Comparison of ENCODE assay signal across 8 cellular contexts in the genomic region with DNA sequence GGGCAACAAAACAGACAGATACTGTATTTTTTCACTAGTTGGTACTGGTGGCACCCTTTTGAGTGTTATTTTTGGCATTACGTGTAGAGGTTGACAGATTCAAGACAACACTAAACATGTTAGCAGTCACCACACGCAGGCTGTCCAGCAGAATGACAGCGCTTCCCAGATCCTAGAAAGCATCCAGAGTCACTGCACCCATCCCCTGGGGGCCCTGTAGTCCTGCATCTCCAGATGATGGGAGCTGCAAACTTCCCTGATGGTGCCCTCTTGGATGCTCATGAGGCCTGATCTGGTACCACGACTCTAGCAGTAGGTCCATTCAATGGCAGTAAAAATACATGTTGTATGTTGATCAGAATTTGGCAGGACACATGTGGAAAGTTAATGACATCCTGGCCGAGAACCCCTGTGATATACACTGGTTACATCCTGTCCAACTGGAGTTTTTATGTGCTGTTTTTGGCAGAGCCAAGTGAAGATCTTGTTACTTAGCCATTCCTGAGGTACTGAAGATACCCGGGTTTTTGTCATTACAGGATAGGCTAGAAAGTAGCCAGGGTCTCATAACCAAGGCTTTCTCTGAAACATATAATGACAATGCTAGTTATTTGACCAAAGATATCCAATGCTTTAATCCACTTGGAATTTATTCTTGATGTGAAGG. TPM values are rescaled to one million over a fixed set of nuclear protein-coding genes. Genes with fewer than 3 reads are reported as not detected.
DNase-seq lines count a peak whose midpoint lies in the region; ATAC-seq and TF ChIP-seq lines count a peak whose summit lies in the region.

No MANE protein-coding gene starts in this region.

- H3K9me3 Mint-ChIP-seq in chondrocyte (ENCODE audit: low read depth) = peaks cover 6% of the 10 kb centered on the region
- peaks cover 0 to 5% (median 3%) of the 10 kb centered on the region in 11 donors for H3K9me3 Mint-ChIP-seq in naive thymus-derived CD4-positive, alpha-beta T cell

- no peak for ATAC-seq in naive thymus-derived CD4-positive, alpha-beta T cell
- ATAC-seq in HG03457 (IDR thresholded peaks at IDR 0.05; ENCODE audit: unreplicated experiment) (no peak), HG03342 (IDR thresholded peaks at IDR 0.05; ENCODE audit: unreplicated experiment) (no peak)

- H3K27me3 Mint-ChIP-seq in chondrocyte (ENCODE audit: low read depth) = no peaks in the 10 kb centered on the region
- H3K27me3 Mint-ChIP-seq in naive thymus-derived CD4-positive, alpha-beta T cell = peaks cover 0 to 37% (median 0%) of the 10 kb centered on the region in 5 donors

- peak overlapping the region; percentile 91 for H3K27ac Mint-ChIP-seq in chondrocyte (ENCODE audit: unreplicated experiment)
- peak overlapping the region in 6 of 9 donors; percentile 7 to 90 (median 70) for H3K27ac Mint-ChIP-seq in naive thymus-derived CD4-positive, alpha-beta T cell

- no peaks in the 10 kb centered on the region for H3K36me3 ChIP-seq in HEK293 (ENCODE audit: control insufficient read depth in 2 of 2, insufficient read depth in 1 of 2, low read length in 2 of 2)
- no peaks in the 10 kb centered on the region for H3K36me3 ChIP-seq in naive thymus-derived CD4-positive, alpha-beta T cell (ENCODE audit: control insufficient read depth in 2 of 3, insufficient read depth in 3 of 3, low read length in 3 of 3)

- H3K4me1 Mint-ChIP-seq in chondrocyte (ENCODE audit: low read depth) = peaks cover 54% of the 10 kb centered on the region
- peaks cover 20 to 52% (median 46%) of the 10 kb centered on the region in 7 donors for H3K4me1 Mint-ChIP-seq in naive thymus-derived CD4-positive, alpha-beta T cell

- H3K9me3 ChIP-seq in AG04450 (ENCODE audit: control insufficient read depth, insufficient read depth, low read length) (peaks cover 4% of the 10 kb centered on the region; the same call in 1 of the 2 replicates), HEK293 (ENCODE audit: control insufficient read depth, insufficient read depth, low read depth, low read length) (no peaks in the 10 kb centered on the region)
- no peaks in the 10 kb centered on the region for H3K9me3 ChIP-seq in naive thymus-derived CD4-positive, alpha-beta T cell (ENCODE audit: control insufficient read depth in 2 of 3, low read length in 3 of 3)

- intact Hi-C loops in naive thymus-derived CD4-positive, alpha-beta T cell (cut with micrococcal nuclease) = loop anchor here (10.0 kb wide), 1 partner anchor 119 kb away; no protein-coding TSS in a partner anchor

- TF ChIP-seq CTCF in AG04450 (IDR thresholded peaks at IDR 0.05; ENCODE audit: low read depth, low read length) = no peak
- 0 out of 2 replicates have a peak, but pooled peaks have one; percentile 21 for TF ChIP-seq CTCF in HEK293 (tag by site-specific recombination; IDR thresholded peaks at IDR 0.05)
- no peak for TF ChIP-seq CTCF in chondrocyte (IDR thresholded peaks at IDR 0.05)

- H3K4me3 ChIP-seq in AG04450 (ENCODE audit: low read depth, low read length) (no peak overlapping the region), HEK293 (ENCODE audit: low read depth, low read length) (no peak overlapping the region)
- no peak overlapping the region for H3K4me3 ChIP-seq in naive thymus-derived CD4-positive, alpha-beta T cell (ENCODE audit: low read length)

- CTCF ChIA-PET in AG04450 (lab: Charles Lee) (interaction anchor here (1.3 kb wide), 1 partner anchor 132 kb away, joined by 4 read pairs; no protein-coding TSS in a partner anchor), HEK293 (lab: Yijun Ruan, JAX) (interaction anchor here (0.7 to 1.8 kb wide), 4 partner anchors 12 to 133 kb away, joined by 3 to 5 read pairs (median 4); no protein-coding TSS in a partner anchor)
- CTCF ChIA-PET in naive thymus-derived CD4-positive, alpha-beta T cell (lab: Charles Lee) = interaction anchor here (0.7 kb wide), 1 partner anchor 386 kb away, joined by 3 read pairs; no protein-coding TSS in a partner anchor

- peaks cover 3% of the 10 kb centered on the region for H3K36me3 Mint-ChIP-seq in chondrocyte (ENCODE audit: low read depth)
- peaks cover 0 to 4% (median 2%) of the 10 kb centered on the region in 5 donors for H3K36me3 Mint-ChIP-seq in naive thymus-derived CD4-positive, alpha-beta T cell

- H3K27ac ChIP-seq in AG04450 (ENCODE audit: low read depth, low read length) (peak overlapping the region; percentile 90), HEK293 (ENCODE audit: extremely low read depth, low read depth, low read length) (no peak overlapping the region)
- H3K27ac ChIP-seq in naive thymus-derived CD4-positive, alpha-beta T cell (ENCODE audit: low read depth, low read length) = peak overlapping the region; percentile 11

- H3K4me3 Mint-ChIP-seq in chondrocyte (ENCODE audit: unreplicated experiment) = no peak overlapping the region
- peak overlapping the region in 9 of 10 donors; percentile 88 to 94 (median 92) for H3K4me3 Mint-ChIP-seq in naive thymus-derived CD4-positive, alpha-beta T cell

- H3K27me3 ChIP-seq in AG04450 (ENCODE audit: control insufficient read depth, insufficient read depth, low read length) = no peaks in the 10 kb centered on the region
- no peaks in the 10 kb centered on the region for H3K27me3 ChIP-seq in naive thymus-derived CD4-positive, alpha-beta T cell (ENCODE audit: control insufficient read depth in 2 of 2, insufficient read depth in 2 of 2, low read length in 2 of 2)

- DNase-seq in AG04450 (ENCODE audit: low read depth, low spot score) = no peak
- DNase-seq in chondrocyte (ENCODE audit: low spot score) = no peak
- no peak for DNase-seq in naive thymus-derived CD4-positive, alpha-beta T cell
- no peak for DNase-seq in NCI-H82 treated with DMSO at 0.1 percent for 48 hours (lab: John Stamatoyannopoulos, UW; ENCODE audit: unreplicated experiment)
- DNase-seq in cerebellar cortex (ENCODE audit: low spot score) = no peak

- POLR2A ChIA-PET in AG04450 (lab: Yijun Ruan, JAX) (no interaction called here), HEK293 (lab: Yijun Ruan, JAX) (interaction anchor here (1.8 to 2.4 kb wide), 2 partner anchors 9 to 20 kb away, joined by 7 to 17 read pairs; no protein-coding TSS in a partner anchor)
- POLR2A ChIA-PET in naive thymus-derived CD4-positive, alpha-beta T cell (lab: Charles Lee) = no interaction called here

- peaks cover 6% of the 10 kb centered on the region for H3K4me1 ChIP-seq in HEK293 (ENCODE audit: control insufficient read depth, insufficient read depth, low read length)
- peaks cover 0 to 19% of the 10 kb centered on the region in 2 donors for H3K4me1 ChIP-seq in naive thymus-derived CD4-positive, alpha-beta T cell (ENCODE audit: control insufficient read depth in 2 of 2, insufficient read depth in 2 of 2, low read length in 2 of 2)

TF ChIP-seq in HEK293, 187 proteins besides CTCF, POLR2A, EP300 and RAD21 (continues in another document):
- TF ChIP-seq, protein P1, sequence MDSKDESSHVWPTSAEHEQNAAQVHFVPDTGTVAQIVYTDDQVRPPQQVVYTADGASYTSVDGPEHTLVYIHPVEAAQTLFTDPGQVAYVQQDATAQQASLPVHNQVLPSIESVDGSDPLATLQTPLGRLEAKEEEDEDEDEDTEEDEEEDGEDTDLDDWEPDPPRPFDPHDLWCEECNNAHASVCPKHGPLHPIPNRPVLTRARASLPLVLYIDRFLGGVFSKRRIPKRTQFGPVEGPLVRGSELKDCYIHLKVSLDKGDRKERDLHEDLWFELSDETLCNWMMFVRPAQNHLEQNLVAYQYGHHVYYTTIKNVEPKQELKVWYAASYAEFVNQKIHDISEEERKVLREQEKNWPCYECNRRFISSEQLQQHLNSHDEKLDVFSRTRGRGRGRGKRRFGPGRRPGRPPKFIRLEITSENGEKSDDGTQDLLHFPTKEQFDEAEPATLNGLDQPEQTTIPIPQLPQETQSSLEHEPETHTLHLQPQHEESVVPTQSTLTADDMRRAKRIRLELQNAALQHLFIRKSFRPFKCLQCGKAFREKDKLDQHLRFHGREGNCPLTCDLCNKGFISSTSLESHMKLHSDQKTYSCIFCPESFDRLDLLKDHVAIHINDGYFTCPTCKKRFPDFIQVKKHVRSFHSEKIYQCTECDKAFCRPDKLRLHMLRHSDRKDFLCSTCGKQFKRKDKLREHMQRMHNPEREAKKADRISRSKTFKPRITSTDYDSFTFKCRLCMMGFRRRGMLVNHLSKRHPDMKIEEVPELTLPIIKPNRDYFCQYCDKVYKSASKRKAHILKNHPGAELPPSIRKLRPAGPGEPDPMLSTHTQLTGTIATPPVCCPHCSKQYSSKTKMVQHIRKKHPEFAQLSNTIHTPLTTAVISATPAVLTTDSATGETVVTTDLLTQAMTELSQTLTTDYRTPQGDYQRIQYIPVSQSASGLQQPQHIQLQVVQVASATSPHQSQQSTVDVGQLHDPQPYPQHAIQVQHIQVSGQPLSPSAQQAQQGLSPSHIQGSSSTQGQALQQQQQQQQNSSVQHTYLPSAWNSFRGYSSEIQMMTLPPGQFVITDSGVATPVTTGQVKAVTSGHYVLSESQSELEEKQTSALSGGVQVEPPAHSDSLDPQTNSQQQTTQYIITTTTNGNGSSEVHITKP (tag by site-specific recombination; IDR thresholded peaks at IDR 0.05) = peak; percentile 96
- TF ChIP-seq, protein P2, sequence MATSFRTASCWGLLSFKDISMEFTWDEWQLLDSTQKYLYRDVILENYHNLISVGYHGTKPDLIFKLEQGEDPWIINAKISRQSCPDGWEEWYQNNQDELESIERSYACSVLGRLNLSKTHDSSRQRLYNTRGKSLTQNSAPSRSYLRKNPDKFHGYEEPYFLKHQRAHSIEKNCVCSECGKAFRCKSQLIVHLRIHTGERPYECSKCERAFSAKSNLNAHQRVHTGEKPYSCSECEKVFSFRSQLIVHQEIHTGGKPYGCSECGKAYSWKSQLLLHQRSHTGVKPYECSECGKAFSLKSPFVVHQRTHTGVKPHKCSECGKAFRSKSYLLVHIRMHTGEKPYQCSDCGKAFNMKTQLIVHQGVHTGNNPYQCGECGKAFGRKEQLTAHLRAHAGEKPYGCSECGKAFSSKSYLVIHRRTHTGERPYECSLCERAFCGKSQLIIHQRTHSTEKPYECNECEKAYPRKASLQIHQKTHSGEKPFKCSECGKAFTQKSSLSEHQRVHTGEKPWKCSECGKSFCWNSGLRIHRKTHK (tag by site-specific recombination; IDR thresholded peaks at IDR 0.05) = no peak
- TF ChIP-seq ZNF133 (tag by site-specific recombination; IDR thresholded peaks at IDR 0.05) (no peak), ZNF561 (tag by site-specific recombination; IDR thresholded peaks at IDR 0.05; ENCODE audit: borderline replicate concordance) (peak; percentile 82; the same call in 1 of the 2 replicates), WT1 (tag by site-specific recombination; IDR thresholded peaks at IDR 0.05) (no peak), ZXDB (tag by site-specific recombination; IDR thresholded peaks at IDR 0.05) (peak; percentile 92), OSR2 (tag by site-specific recombination; IDR thresholded peaks at IDR 0.05) (0 out of 2 replicates have a peak, but pooled peaks have one; percentile 19), ZNF114 (tag by site-specific recombination; IDR thresholded peaks at IDR 0.05) (no peak), SETDB1 (IDR thresholded peaks at IDR 0.05; ENCODE audit: insufficient read length, low read length) (no peak)

RNA-seq across cellular contexts. Expression of a gene that starts 1.6 kb away (rescaled TPM):
- polyA plus RNA-seq in AG04450 (2011; rRNA removed) = 37.5 and 51.3 TPM in 2 replicates
- polyA minus RNA-seq in AG04450 (2011; rRNA and poly(A)+ RNA removed) = 81.5 and 92.0 TPM in 2 replicates
- total RNA-seq in chondrocyte = 73.6 to 93.7 TPM (median 91.5 TPM) in 3 replicates
- total RNA-seq in naive thymus-derived CD4-positive, alpha-beta T cell = 10 to 100 TPM; 32.1 to 41.0 (median 39.5) TPM
- polyA plus RNA-seq in naive thymus-derived CD4-positive, alpha-beta T cell = 10 to 100 TPM in 1 of 2 donors, 1 to 10 TPM in 1; 8.4 to 15.8 TPM
